25 cellular contexts compared by ENCODE assay signal in genomic region chr10:5604236-5604925, GRCh38.
"Had no signal": no experiment of that assay in that cellular context is flagged by ENCODE, and none has a peak within 500 bp of the region (broad histone marks: within the 10 kb centered on the region; RNA-seq: fewer than 3 reads in every experiment).

No MANE protein-coding gene starts in this region.

- H3K27ac Mint-ChIP-seq: activated CD4-positive, alpha-beta memory T cell treated with anti-CD3 and anti-CD28 coated beads, Interleukin-2, amount 10 ng/mL, durations not matched to agents 7 days and 5 days; activated naive CD4-positive, alpha-beta T cell treated with anti-CD3 and anti-CD28 coated beads for 36 hours; activated naive CD8-positive, alpha-beta T cell treated with anti-CD3 and anti-CD28 coated beads for 36 hours; activated T-helper 17 cell treated with anti-CD3 and anti-CD28 coated beads, Interleukin-2, amount 50 U/mL, for 72 hours had no signal

- DNase-seq: activated CD4-positive, alpha-beta memory T cell treated with anti-CD3 and anti-CD28 coated beads, Interleukin-2, amount 10 ng/mL, durations not matched to agents 7 days and 5 days; activated CD4-positive, alpha-beta T cell treated with anti-CD3 and anti-CD28 coated beads, Interleukin-2, amount 50 U/mL, for 1 hour; activated CD4-positive, CD25-positive, alpha-beta regulatory T cell; activated gamma-delta T cell; activated naive CD4-positive, alpha-beta T cell treated with anti-CD3 and anti-CD28 coated beads for 36 hours; activated naive CD8-positive, alpha-beta T cell treated with anti-CD3 and anti-CD28 coated beads for 36 hours; activated T-cell treated with anti-CD3 and anti-CD28 coated beads for 4 hours; activated T-cell treated with anti-CD3 and anti-CD28 coated beads, Interleukin-2, amount 50 U/mL, for 48 hours; anterior cingulate cortex; body of pancreas; KG1; NCI-H1092; NCI-H1417; NCI-H1930; NCI-H2171; NCI-H2227 treated with DMSO at 0.1 percent for 48 hours; NCI-H446 treated with DMSO at 0.1 percent for 48 hours; NCI-H524 treated with DMSO at 0.1 percent for 48 hours; NCI-H748 treated with DMSO at 0.1 percent for 48 hours; SJCRH30; SK-N-SH; T-helper 1 cell had no signal

- H3K4me3 ChIP-seq: body of pancreas, SJCRH30 had no signal

- H3K9me3 ChIP-seq: body of pancreas, SJCRH30, SK-N-SH had no signal

- H3K27ac ChIP-seq: body of pancreas, SJCRH30, VCaP had no signal

- H3K4me3 Mint-ChIP-seq: activated CD4-positive, alpha-beta memory T cell treated with anti-CD3 and anti-CD28 coated beads, Interleukin-2, amount 10 ng/mL, durations not matched to agents 7 days and 5 days; activated naive CD4-positive, alpha-beta T cell treated with anti-CD3 and anti-CD28 coated beads for 36 hours; activated naive CD8-positive, alpha-beta T cell treated with anti-CD3 and anti-CD28 coated beads for 36 hours; activated T-helper 17 cell treated with anti-CD3 and anti-CD28 coated beads, Interleukin-2, amount 50 U/mL, for 72 hours; IgD-negative memory B cell had no signal

- H3K36me3 Mint-ChIP-seq: activated naive CD8-positive, alpha-beta T cell treated with anti-CD3 and anti-CD28 coated beads for 36 hours; IgD-negative memory B cell had no signal

- H3K4me1 ChIP-seq: body of pancreas had no signal

- H3K36me3 ChIP-seq: SJCRH30 had no signal

- H3K4me1 Mint-ChIP-seq: activated CD4-positive, alpha-beta memory T cell treated with anti-CD3 and anti-CD28 coated beads, Interleukin-2, amount 10 ng/mL, durations not matched to agents 7 days and 5 days; activated naive CD8-positive, alpha-beta T cell treated with anti-CD3 and anti-CD28 coated beads for 36 hours; IgD-negative memory B cell had no signal

- H3K9me3 Mint-ChIP-seq: activated CD4-positive, alpha-beta memory T cell treated with anti-CD3 and anti-CD28 coated beads, Interleukin-2, amount 10 ng/mL, durations not matched to agents 7 days and 5 days; activated naive CD4-positive, alpha-beta T cell treated with anti-CD3 and anti-CD28 coated beads for 36 hours; activated naive CD8-positive, alpha-beta T cell treated with anti-CD3 and anti-CD28 coated beads for 36 hours; activated T-helper 17 cell treated with anti-CD3 and anti-CD28 coated beads, Interleukin-2, amount 50 U/mL, for 72 hours had no signal

- ATAC-seq: activated T-helper 17 cell treated with anti-CD3 and anti-CD28 coated beads, Interleukin-2, amount 50 U/mL, for 72 hours; body of pancreas had no signal

- H3K27me3 ChIP-seq: body of pancreas, SJCRH30 had no signal

- H3K27me3 Mint-ChIP-seq: activated naive CD8-positive, alpha-beta T cell treated with anti-CD3 and anti-CD28 coated beads for 36 hours had no signal
